1 cellular context compared by ENCODE assay signal in the genomic region with DNA sequence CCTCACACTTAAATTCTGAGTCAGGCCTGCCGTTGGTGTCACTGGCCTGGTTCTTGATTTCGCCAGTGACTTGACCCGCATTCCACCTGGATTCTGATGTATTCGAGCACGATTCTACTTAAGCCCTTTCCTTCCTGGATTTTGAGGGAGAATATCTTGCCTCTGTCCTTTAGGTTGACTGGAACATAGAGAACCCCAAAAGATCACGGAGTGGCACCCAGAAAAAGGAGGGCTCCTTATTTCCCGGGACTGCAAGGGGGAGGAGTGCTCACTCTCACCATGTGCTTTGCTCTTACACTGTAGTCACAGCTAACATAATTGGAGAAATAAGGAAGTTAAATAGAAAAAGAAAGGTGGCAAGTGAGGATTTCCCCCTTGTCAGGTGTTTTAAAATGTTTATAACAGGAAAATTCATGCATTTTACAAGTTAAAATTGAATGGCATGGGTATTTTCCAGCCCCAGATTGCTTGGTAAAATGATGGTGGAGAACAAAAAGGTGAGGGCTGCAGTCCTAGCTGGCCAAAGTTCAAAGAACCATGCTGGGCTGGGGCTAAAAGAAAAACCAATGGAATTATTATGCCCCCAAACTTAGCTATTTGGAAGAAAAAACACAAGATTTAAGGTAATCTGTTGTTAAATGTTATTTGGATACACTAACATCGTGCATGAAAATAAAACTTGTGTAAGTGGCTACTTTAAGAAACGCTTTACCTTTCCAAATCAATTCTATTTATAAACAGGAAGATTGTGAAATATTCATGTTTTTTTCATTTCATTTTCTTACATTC.
TF ChIP-seq lines count a peak whose summit lies in the region.

No MANE protein-coding gene starts in this region.

TF ChIP-seq in K562, 482 proteins besides CTCF, POLR2A, EP300 and RAD21:
- TF ChIP-seq MTA1 (IDR thresholded peaks at IDR 0.05; ENCODE audit: borderline replicate concordance), result no peak
